In the genomic region with DNA sequence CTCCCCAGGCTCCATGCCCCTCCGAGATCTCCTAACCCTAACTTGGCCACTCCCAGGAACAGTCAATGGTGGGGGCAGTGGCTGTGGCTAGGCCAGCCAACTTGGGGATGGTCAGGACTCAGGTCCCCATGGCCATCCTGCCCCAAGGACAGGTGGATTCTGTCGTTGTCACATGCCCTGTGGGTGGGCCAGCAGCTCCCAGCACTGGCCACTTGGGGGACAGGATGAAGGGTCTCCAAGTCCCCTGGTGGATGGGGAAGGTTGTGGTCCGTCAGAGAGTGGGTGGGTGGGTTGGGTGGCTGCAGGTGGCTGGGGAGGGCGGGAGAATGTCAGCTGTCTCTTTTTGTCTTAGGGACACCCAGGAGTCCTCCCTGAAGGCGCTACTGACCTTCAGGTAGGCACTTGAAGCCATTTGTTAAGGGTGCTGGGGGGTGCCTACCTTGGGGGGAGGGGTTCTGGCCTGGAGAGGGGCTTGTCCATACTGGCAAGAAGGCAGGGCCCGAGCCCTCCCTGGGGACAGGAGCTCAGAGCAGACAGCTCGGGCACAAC, we compare ENCODE assay signal across 12 cellular contexts. TPM values are rescaled to one million over a fixed set of nuclear protein-coding genes. Genes with fewer than 3 reads are reported as not detected.
A peak's percentile ranks its signal among the peaks of the same experiment; 100 is the strongest.
DNase-seq lines count a peak whose midpoint lies in the region; ATAC-seq, FAIRE-seq and TF ChIP-seq lines count a peak whose summit lies in the region.
"Had no signal": no experiment of that assay in that cellular context is flagged by ENCODE, and none has a peak within 500 bp of the region (broad histone marks: within the 10 kb centered on the region; RNA-seq: fewer than 3 reads in every experiment).

No MANE protein-coding gene starts in this region.

- WGBS in HepG2 (ENCODE audit: low lambda C conversion rate), result 65% methylated on average over 5 of the region's 7 CpGs
- WGBS in right lobe of liver (ENCODE audit: insufficient coverage, low coverage, low lambda C conversion rate, missing lambda C conversion rate), result 70% methylated on average over 3 of the region's 7 CpGs
- WGBS in endodermal cell (ENCODE audit: insufficient coverage in 1 of 2, insufficient read length in 1 of 2), 2 experiments, result 82 to 91% methylated on average over 3 to 7 of the region's 7 CpGs

- no peak for TF ChIP-seq POLR2A in HepG2 (IDR thresholded peaks at IDR 0.05; ENCODE audit: insufficient read depth in 1 of 2, low read depth in 2 of 2, low read length in 2 of 2)
- no peak for TF ChIP-seq POLR2A in right lobe of liver (IDR thresholded peaks at IDR 0.05)

- DNase-seq in HepG2 (ENCODE audit: low spot score), result peak; percentile 64
- no peak for DNase-seq in right lobe of liver
- no peak for DNase-seq in endodermal cell
- no peak for DNase-seq in progenitor cell of endocrine pancreas (ENCODE audit: low spot score, unreplicated experiment)
- DNase-seq in ACHN, result no peak
- no peak for DNase-seq in NCI-H146 treated with DMSO at 0.1 percent for 48 hours (lab: John Stamatoyannopoulos, UW; ENCODE audit: unreplicated experiment)
- no peak for DNase-seq in left colon
- DNase-seq: GOT3 had no signal

- peak; percentile 1 for ATAC-seq in HepG2
- ATAC-seq in right lobe of liver, result no peak
- ATAC-seq in left colon, result no peak

- no peaks in the 10 kb centered on the region for H3K27me3 ChIP-seq in HepG2 (ENCODE audit: control insufficient read depth in 1 of 2, insufficient read depth in 2 of 2, low read length in 2 of 2)
- no peaks in the 10 kb centered on the region for H3K27me3 ChIP-seq in right lobe of liver
- peaks cover 7% of the 10 kb centered on the region for H3K27me3 ChIP-seq in OCI-LY3 (ENCODE audit: low read depth, low read length)
- H3K27me3 ChIP-seq in endodermal cell (ENCODE audit: control insufficient read depth, insufficient read depth, low read length, poor library complexity, severe bottlenecking), result no peaks in the 10 kb centered on the region

- H3K27me3 Mint-ChIP-seq in endodermal cell (ENCODE audit: insufficient read depth), result peaks cover 5% of the 10 kb centered on the region
- H3K27me3 Mint-ChIP-seq in progenitor cell of endocrine pancreas, result no peaks in the 10 kb centered on the region

- H3K9me3 Mint-ChIP-seq in endodermal cell (no peaks in the 10 kb centered on the region), progenitor cell of endocrine pancreas (ENCODE audit: low read depth) (no peaks in the 10 kb centered on the region)
- H3K9me3 Mint-ChIP-seq: CD4-positive, alpha-beta memory T cell had no signal

- H2AFZ ChIP-seq in HepG2 (ENCODE audit: low read length) (no peak overlapping the region), OCI-LY3 (ENCODE audit: low read depth, low read length) (no peak overlapping the region)

- H3K4me2 ChIP-seq in HepG2 (ENCODE audit: low read depth, low read length), result no peak overlapping the region
- H3K4me2 ChIP-seq in OCI-LY3 (ENCODE audit: low read length), result peak overlapping the region; percentile 26; the same call in 1 of the 2 replicates

- TF ChIP-seq RAD21 in HepG2 (CRISPR knock-in tag; IDR thresholded peaks at IDR 0.05), result no peak

- in situ Hi-C loops in HepG2 (cut with HindIII; ENCODE audit: extremely low pct_ligation_motif_present, low pct_unique_long_range_greater_than_20kb) (no loop called here), ACHN (cut with HindIII; ENCODE audit: low pct_ligation_motif_present, low pct_unique_long_range_greater_than_20kb, low sequenced_read_pairs) (no loop called here)

- TF ChIP-seq CTCF in HepG2 (CRISPR knock-in tag; IDR thresholded peaks at IDR 0.05) (no peak), right lobe of liver (IDR thresholded peaks at IDR 0.05) (no peak), OCI-LY3 (IDR thresholded peaks at IDR 0.05; ENCODE audit: low read depth, low read length) (no peak), endodermal cell (conservative IDR thresholded peaks at IDR 0.05) (no peak), progenitor cell of endocrine pancreas (IDR thresholded peaks at IDR 0.05; ENCODE audit: unreplicated experiment) (peak; percentile 28)

- CTCF ChIA-PET in HepG2 (lab: Yijun Ruan, JAX; ENCODE audit: low intra/inter-chr PET ratio, low total read pairs), result interaction anchor here (1.1 to 1.7 kb wide), 5 partner anchors 14 to 187 kb away, joined by 3 to 14 read pairs (median 6); no protein-coding TSS in a partner anchor

- peaks cover 6% of the 10 kb centered on the region for H3K79me2 ChIP-seq in HepG2 (ENCODE audit: insufficient read depth, low read length)
- H3K79me2 ChIP-seq in OCI-LY3 (ENCODE audit: low read length), result no peaks in the 10 kb centered on the region

- no peaks in the 10 kb centered on the region for H3K9me3 ChIP-seq in HepG2 (ENCODE audit: low read length)
- no peaks in the 10 kb centered on the region for H3K9me3 ChIP-seq in right lobe of liver
- no peaks in the 10 kb centered on the region for H3K9me3 ChIP-seq in OCI-LY3 (ENCODE audit: insufficient read depth, low read length)
- H3K9me3 ChIP-seq in endodermal cell (ENCODE audit: control insufficient read depth, low read length), result no peaks in the 10 kb centered on the region
- H3K9me3 ChIP-seq: Caco-2 had no signal

- TF ChIP-seq EP300 in HepG2 (IDR thresholded peaks at IDR 0.05; ENCODE audit: low read depth in 2 of 2, low read length in 2 of 2) (no peak), HepG2 (CRISPR knock-in tag; IDR thresholded peaks at IDR 0.05; ENCODE audit: borderline replicate concordance) (no peak)

- no peaks in the 10 kb centered on the region for H3K36me3 ChIP-seq in HepG2 (replicated peaks in 1 of 2; ENCODE audit: control insufficient read depth in 1 of 2, insufficient read depth in 2 of 2, low read length in 2 of 2)
- no peaks in the 10 kb centered on the region for H3K36me3 ChIP-seq in right lobe of liver
- H3K36me3 ChIP-seq in OCI-LY3 (replicated peaks; ENCODE audit: low read depth, low read length), result no peaks in the 10 kb centered on the region
- peaks cover 21% of the 10 kb centered on the region for H3K36me3 ChIP-seq in endodermal cell (ENCODE audit: control insufficient read depth, insufficient read depth, low read length)

- no peak overlapping the region for H3K4me3 Mint-ChIP-seq in endodermal cell
- H3K4me3 Mint-ChIP-seq in progenitor cell of endocrine pancreas (ENCODE audit: low read depth), result no peak overlapping the region

- H3K36me3 Mint-ChIP-seq in endodermal cell (ENCODE audit: low read depth) (peaks cover 1% of the 10 kb centered on the region), progenitor cell of endocrine pancreas (ENCODE audit: insufficient read depth) (no peaks in the 10 kb centered on the region)
- H3K36me3 Mint-ChIP-seq: CD4-positive, alpha-beta memory T cell had no signal

- FAIRE-seq in HepG2 (lab: Jason Lieb, UNC), result no peak
- FAIRE-seq: A204.1 had no signal

- H3K4me3 ChIP-seq in HepG2 (replicated peaks in 1 of 3; ENCODE audit: insufficient read depth in 1 of 3, low read depth in 2 of 3, low read length in 3 of 3), result no peak overlapping the region; a peak in 1 of 6 replicates
- no peak overlapping the region for H3K4me3 ChIP-seq in right lobe of liver
- no peak overlapping the region for H3K4me3 ChIP-seq in OCI-LY3 (ENCODE audit: low read length)
- H3K4me3 ChIP-seq in endodermal cell (ENCODE audit: low read length), result no peak overlapping the region

- intact Hi-C loops in HepG2 (cut with micrococcal nuclease; ENCODE audit: unreplicated experiment), result loop anchor here (1.0 to 5.0 kb wide), 4 partner anchors 25 to 186 kb away; a partner anchor contains a TSS
- intact Hi-C loops in right lobe of liver (cut with DNase I), result loop anchor here in 1 of 2 donors (10.0 kb wide), 1 partner anchor 182 kb away; a partner anchor contains a TSS
- intact Hi-C loops in left colon (cut with DNase I, micrococcal nuclease), result no loop called here

- H3K4me1 Mint-ChIP-seq in endodermal cell (peaks cover 9% of the 10 kb centered on the region), progenitor cell of endocrine pancreas (ENCODE audit: low read depth) (peaks cover 4% of the 10 kb centered on the region)

- no TSS peak for BruUV-seq in HepG2 (replicated peaks; lab: Mats Ljungman, UMichigan)

- peaks cover 73% of the 10 kb centered on the region for H3K4me1 ChIP-seq in HepG2 (ENCODE audit: insufficient read depth, low read length)
- H3K4me1 ChIP-seq in right lobe of liver, result peaks cover 0 to 5% (median 1%) of the 10 kb centered on the region in 4 donors
- peaks cover 43% of the 10 kb centered on the region for H3K4me1 ChIP-seq in OCI-LY3 (ENCODE audit: low read length)
- peaks cover 14% of the 10 kb centered on the region for H3K4me1 ChIP-seq in endodermal cell (ENCODE audit: control insufficient read depth, insufficient read depth, low read length)

- peak overlapping the region; percentile 33 for H3K27ac ChIP-seq in HepG2 (ENCODE audit: extremely low read length, insufficient read depth, low read length)
- no peak overlapping the region for H3K27ac ChIP-seq in right lobe of liver
- no peak overlapping the region for H3K27ac ChIP-seq in OCI-LY3 (ENCODE audit: low read length)
- no peak overlapping the region for H3K27ac ChIP-seq in endodermal cell (ENCODE audit: low read depth, low read length)

- POLR2A ChIA-PET in HepG2 (lab: Yijun Ruan, JAX), result interaction anchor here (0.6 to 1.8 kb wide), 22 partner anchors 9 to 408 kb away, joined by 3 to 26 read pairs (median 5); a partner anchor contains a TSS

- H4K20me1 ChIP-seq in HepG2 (ENCODE audit: insufficient read depth, low read length) (peaks cover 4% of the 10 kb centered on the region; the same call in 1 of the 2 replicates), OCI-LY3 (ENCODE audit: insufficient read depth, low read length) (no peaks in the 10 kb centered on the region)

- H3K9ac ChIP-seq in HepG2 (ENCODE audit: insufficient read depth, low read depth, low read length) (no peak overlapping the region), OCI-LY3 (ENCODE audit: low read length) (no peak overlapping the region), endodermal cell (ENCODE audit: extremely low read depth, low read length, poor library complexity, severe bottlenecking) (no peak overlapping the region)

- H3K27ac Mint-ChIP-seq in endodermal cell (peak overlapping the region; percentile 80), progenitor cell of endocrine pancreas (no peak overlapping the region)

RNA-seq across cellular contexts. Expression of a gene that starts 5.5 kb away (rescaled TPM):
- total RNA-seq in HepG2 (2016; rRNA removed; fragmentation: Illumina TruSeq; extraction: Trizol), result 53.3 and 204 TPM in 2 replicates
- 13.9 and 15.8 TPM in 2 replicates for total RNA-seq in HepG2 (2016; cell fraction: cytosol; rRNA removed; fragmentation: Illumina TruSeq; extraction: Trizol; ENCODE audit: low read depth)
- total RNA-seq in HepG2 (2016; cell fraction: insoluble cytoplasmic fraction; rRNA removed; fragmentation: Illumina TruSeq; extraction: Trizol), result 48.0 and 215 TPM in 2 replicates
- total RNA-seq in HepG2 (2016; cell fraction: membrane; rRNA removed; fragmentation: Illumina TruSeq; extraction: Trizol), result 19.3 and 20.8 TPM in 2 replicates
- 216 and 254 TPM in 2 replicates for total RNA-seq in HepG2 (2016; cell fraction: nucleus; rRNA removed; fragmentation: Illumina TruSeq; extraction: Trizol)
- polyA plus RNA-seq in HepG2 (2011; rRNA removed), result 155 and 175 TPM in 2 replicates
- polyA plus RNA-seq in HepG2 (2011; cell fraction: cytosol; rRNA removed), result 84.5 and 113 TPM in 2 replicates
- 1,291 and 1,782 TPM in 2 replicates for polyA plus RNA-seq in HepG2 (2011; cell fraction: nucleus; rRNA removed)
- polyA plus RNA-seq in HepG2 (2012), result 79.9 and 172 TPM in 2 replicates
- 9.2 and 9.5 TPM in 2 replicates for polyA plus RNA-seq in HepG2 (2016; cell fraction: cytosol; fragmentation: Illumina TruSeq; extraction: Trizol; ENCODE audit: low read depth)
- polyA plus RNA-seq in HepG2 (2016; cell fraction: insoluble cytoplasmic fraction; fragmentation: Illumina TruSeq; extraction: Trizol; ENCODE audit: low read depth), result 55.1 and 66.2 TPM in 2 replicates
- polyA plus RNA-seq in HepG2 (2016; cell fraction: membrane; fragmentation: Illumina TruSeq; extraction: Trizol; ENCODE audit: low read depth), result 17.0 and 20.1 TPM in 2 replicates
- polyA plus RNA-seq in HepG2 (2016; cell fraction: nucleus; fragmentation: Illumina TruSeq; extraction: Trizol; ENCODE audit: insufficient read depth, low read depth), result 637 and 662 TPM in 2 replicates
- 5.1 and 12.2 TPM in 2 replicates for polyA minus RNA-seq in HepG2 (2011; rRNA and poly(A)+ RNA removed; ENCODE audit: low replicate concordance)
- 23.0 and 25.3 TPM in 2 replicates for polyA minus RNA-seq in HepG2 (2011; cell fraction: cytosol; rRNA and poly(A)+ RNA removed)
- 56.8 and 67.0 TPM in 2 replicates for polyA minus RNA-seq in HepG2 (2011; cell fraction: nucleus; rRNA and poly(A)+ RNA removed)
- 1 to 10 TPM; 1.5 to 7.6 (median 3.5) TPM for total RNA-seq in right lobe of liver
- 100 to 1,000 TPM in 1 of 2 donors, 10 to 100 TPM in 1; 48.9 to 133 TPM for total RNA-seq in endodermal cell
- 71.6 TPM for polyA plus RNA-seq in endodermal cell (2013, experiment 1 of 2)
- polyA plus RNA-seq in endodermal cell (2013, experiment 2 of 2), result 66.6 TPM
- 81.5 and 84.3 TPM in 2 replicates for total RNA-seq in progenitor cell of endocrine pancreas
- 1 to 10 TPM; 2.3 to 2.8 TPM for total RNA-seq in left colon
- total RNA-seq: CD4-positive, alpha-beta memory T cell had no signal

RNA-seq across cellular contexts. Expression of a gene that starts 17.7 kb away (rescaled TPM):
- 68.3 and 81.8 TPM in 2 replicates for total RNA-seq in HepG2 (2016; rRNA removed; fragmentation: Illumina TruSeq; extraction: Trizol)
- total RNA-seq in HepG2 (2016; cell fraction: cytosol; rRNA removed; fragmentation: Illumina TruSeq; extraction: Trizol; ENCODE audit: low read depth), result 6.3 and 8.7 TPM in 2 replicates
- 58.8 and 84.2 TPM in 2 replicates for total RNA-seq in HepG2 (2016; cell fraction: insoluble cytoplasmic fraction; rRNA removed; fragmentation: Illumina TruSeq; extraction: Trizol)
- 20.8 and 24.4 TPM in 2 replicates for total RNA-seq in HepG2 (2016; cell fraction: membrane; rRNA removed; fragmentation: Illumina TruSeq; extraction: Trizol)
- 33.8 and 41.3 TPM in 2 replicates for total RNA-seq in HepG2 (2016; cell fraction: nucleus; rRNA removed; fragmentation: Illumina TruSeq; extraction: Trizol)
- 47.7 and 62.2 TPM in 2 replicates for polyA plus RNA-seq in HepG2 (2011; rRNA removed)
- 58.6 and 82.5 TPM in 2 replicates for polyA plus RNA-seq in HepG2 (2011; cell fraction: cytosol; rRNA removed)
- 105 and 121 TPM in 2 replicates for polyA plus RNA-seq in HepG2 (2011; cell fraction: nucleus; rRNA removed)
- 34.0 and 38.1 TPM in 2 replicates for polyA plus RNA-seq in HepG2 (2012)
- 4.2 and 4.7 TPM in 2 replicates for polyA plus RNA-seq in HepG2 (2016; cell fraction: cytosol; fragmentation: Illumina TruSeq; extraction: Trizol; ENCODE audit: low read depth)
- polyA plus RNA-seq in HepG2 (2016; cell fraction: insoluble cytoplasmic fraction; fragmentation: Illumina TruSeq; extraction: Trizol; ENCODE audit: low read depth), result 68.1 and 77.5 TPM in 2 replicates
- polyA plus RNA-seq in HepG2 (2016; cell fraction: membrane; fragmentation: Illumina TruSeq; extraction: Trizol; ENCODE audit: low read depth), result 11.5 and 14.2 TPM in 2 replicates
- 103 and 104 TPM in 2 replicates for polyA plus RNA-seq in HepG2 (2016; cell fraction: nucleus; fragmentation: Illumina TruSeq; extraction: Trizol; ENCODE audit: insufficient read depth, low read depth)
- 38.5 and 45.1 TPM in 2 replicates for polyA minus RNA-seq in HepG2 (2011; rRNA and poly(A)+ RNA removed; ENCODE audit: low replicate concordance)
- polyA minus RNA-seq in HepG2 (2011; cell fraction: cytosol; rRNA and poly(A)+ RNA removed), result 39.4 and 42.5 TPM in 2 replicates
- polyA minus RNA-seq in HepG2 (2011; cell fraction: nucleus; rRNA and poly(A)+ RNA removed), result 15.1 and 20.0 TPM in 2 replicates
- total RNA-seq in right lobe of liver, result 10 to 100 TPM; 40.7 to 48.1 (median 47.0) TPM
- total RNA-seq in endodermal cell, result 10 to 100 TPM; 28.1 to 28.5 TPM
- polyA plus RNA-seq in endodermal cell (2013, experiment 1 of 2), result 23.9 TPM
- 19.5 TPM for polyA plus RNA-seq in endodermal cell (2013, experiment 2 of 2)
- total RNA-seq in progenitor cell of endocrine pancreas, result 29.6 and 31.0 TPM in 2 replicates
- total RNA-seq in left colon, result 10 to 100 TPM; 39.5 to 41.0 TPM

RNA-seq across cellular contexts. Expression of a gene that starts 26.0 kb away (rescaled TPM):
- total RNA-seq in HepG2 (2016; rRNA removed; fragmentation: Illumina TruSeq; extraction: Trizol) (34.8 and 35.9 TPM in 2 replicates), right lobe of liver (1 to 10 TPM; 3.3 to 8.0 (median 5.3) TPM), endodermal cell (10 to 100 TPM; 14.3 to 18.7 TPM), progenitor cell of endocrine pancreas (12.4 and 13.8 TPM in 2 replicates), left colon (10 to 100 TPM in 1 of 2 donors, 1 to 10 TPM in 1; 8.1 to 10.6 TPM)
- total RNA-seq in HepG2 (2016; cell fraction: cytosol; rRNA removed; fragmentation: Illumina TruSeq; extraction: Trizol; ENCODE audit: low read depth), result 79.0 and 80.7 TPM in 2 replicates
- 31.8 and 38.7 TPM in 2 replicates for total RNA-seq in HepG2 (2016; cell fraction: insoluble cytoplasmic fraction; rRNA removed; fragmentation: Illumina TruSeq; extraction: Trizol)
- 96.7 and 98.0 TPM in 2 replicates for total RNA-seq in HepG2 (2016; cell fraction: membrane; rRNA removed; fragmentation: Illumina TruSeq; extraction: Trizol)
- total RNA-seq in HepG2 (2016; cell fraction: nucleus; rRNA removed; fragmentation: Illumina TruSeq; extraction: Trizol), result 17.0 and 18.5 TPM in 2 replicates
- 31.6 and 34.2 TPM in 2 replicates for polyA plus RNA-seq in HepG2 (2011; rRNA removed)
- 30.7 and 37.2 TPM in 2 replicates for polyA plus RNA-seq in HepG2 (2011; cell fraction: cytosol; rRNA removed)
- 29.7 and 36.4 TPM in 2 replicates for polyA plus RNA-seq in HepG2 (2011; cell fraction: nucleus; rRNA removed)
- 21.6 and 23.1 TPM in 2 replicates for polyA plus RNA-seq in HepG2 (2012)
- polyA plus RNA-seq in HepG2 (2016; cell fraction: cytosol; fragmentation: Illumina TruSeq; extraction: Trizol; ENCODE audit: low read depth), result 88.5 and 96.5 TPM in 2 replicates
- polyA plus RNA-seq in HepG2 (2016; cell fraction: insoluble cytoplasmic fraction; fragmentation: Illumina TruSeq; extraction: Trizol; ENCODE audit: low read depth), result 34.9 and 39.2 TPM in 2 replicates
- polyA plus RNA-seq in HepG2 (2016; cell fraction: membrane; fragmentation: Illumina TruSeq; extraction: Trizol; ENCODE audit: low read depth), result 88.7 and 90.6 TPM in 2 replicates
- 40.3 and 42.7 TPM in 2 replicates for polyA plus RNA-seq in HepG2 (2016; cell fraction: nucleus; fragmentation: Illumina TruSeq; extraction: Trizol; ENCODE audit: insufficient read depth, low read depth)
- polyA minus RNA-seq in HepG2 (2011; rRNA and poly(A)+ RNA removed; ENCODE audit: low replicate concordance), result 21.2 and 36.8 TPM in 2 replicates
- 12.7 and 13.0 TPM in 2 replicates for polyA minus RNA-seq in HepG2 (2011; cell fraction: cytosol; rRNA and poly(A)+ RNA removed)
- polyA minus RNA-seq in HepG2 (2011; cell fraction: nucleus; rRNA and poly(A)+ RNA removed), result 10.2 and 10.9 TPM in 2 replicates
- polyA plus RNA-seq in endodermal cell (2013, experiment 1 of 2), result 18.3 TPM
- 18.5 TPM for polyA plus RNA-seq in endodermal cell (2013, experiment 2 of 2)

RNA-seq across cellular contexts. Expression of a gene that starts 39.3 kb away (rescaled TPM):
- total RNA-seq in HepG2 (2016; rRNA removed; fragmentation: Illumina TruSeq; extraction: Trizol) (20.0 and 21.1 TPM in 2 replicates), right lobe of liver (1 to 10 TPM; 2.9 to 5.1 (median 3.9) TPM), endodermal cell (10 to 100 TPM; 15.8 to 17.4 TPM), progenitor cell of endocrine pancreas (7.7 and 7.9 TPM in 2 replicates), left colon (1 to 10 TPM; 5.9 to 6.5 TPM)
- total RNA-seq in HepG2 (2016; cell fraction: cytosol; rRNA removed; fragmentation: Illumina TruSeq; extraction: Trizol; ENCODE audit: low read depth), result 13.3 and 17.7 TPM in 2 replicates
- total RNA-seq in HepG2 (2016; cell fraction: insoluble cytoplasmic fraction; rRNA removed; fragmentation: Illumina TruSeq; extraction: Trizol), result 20.4 and 21.0 TPM in 2 replicates
- 28.7 and 36.7 TPM in 2 replicates for total RNA-seq in HepG2 (2016; cell fraction: membrane; rRNA removed; fragmentation: Illumina TruSeq; extraction: Trizol)
- total RNA-seq in HepG2 (2016; cell fraction: nucleus; rRNA removed; fragmentation: Illumina TruSeq; extraction: Trizol), result 11.4 and 12.6 TPM in 2 replicates
- polyA plus RNA-seq in HepG2 (2011; rRNA removed), result 14.2 and 14.8 TPM in 2 replicates
- polyA plus RNA-seq in HepG2 (2011; cell fraction: cytosol; rRNA removed), result 9.0 and 11.8 TPM in 2 replicates
- polyA plus RNA-seq in HepG2 (2011; cell fraction: nucleus; rRNA removed), result 6.4 and 8.0 TPM in 2 replicates
- 12.4 and 13.3 TPM in 2 replicates for polyA plus RNA-seq in HepG2 (2012)
- 13.1 and 14.7 TPM in 2 replicates for polyA plus RNA-seq in HepG2 (2016; cell fraction: cytosol; fragmentation: Illumina TruSeq; extraction: Trizol; ENCODE audit: low read depth)
- polyA plus RNA-seq in HepG2 (2016; cell fraction: insoluble cytoplasmic fraction; fragmentation: Illumina TruSeq; extraction: Trizol; ENCODE audit: low read depth), result 19.5 and 20.9 TPM in 2 replicates
- polyA plus RNA-seq in HepG2 (2016; cell fraction: membrane; fragmentation: Illumina TruSeq; extraction: Trizol; ENCODE audit: low read depth), result 25.6 and 29.7 TPM in 2 replicates
- polyA plus RNA-seq in HepG2 (2016; cell fraction: nucleus; fragmentation: Illumina TruSeq; extraction: Trizol; ENCODE audit: insufficient read depth, low read depth), result 21.4 and 23.1 TPM in 2 replicates
- 4.7 and 6.4 TPM in 2 replicates for polyA minus RNA-seq in HepG2 (2011; rRNA and poly(A)+ RNA removed; ENCODE audit: low replicate concordance)
- 9.9 and 10.2 TPM in 2 replicates for polyA minus RNA-seq in HepG2 (2011; cell fraction: cytosol; rRNA and poly(A)+ RNA removed)
- polyA minus RNA-seq in HepG2 (2011; cell fraction: nucleus; rRNA and poly(A)+ RNA removed), result 5.2 and 6.1 TPM in 2 replicates
- polyA plus RNA-seq in endodermal cell (2013, experiment 1 of 2), result 21.1 TPM
- polyA plus RNA-seq in endodermal cell (2013, experiment 2 of 2), result 22.4 TPM
